ENCODE assay signal across 20 cellular contexts in the genomic region with DNA sequence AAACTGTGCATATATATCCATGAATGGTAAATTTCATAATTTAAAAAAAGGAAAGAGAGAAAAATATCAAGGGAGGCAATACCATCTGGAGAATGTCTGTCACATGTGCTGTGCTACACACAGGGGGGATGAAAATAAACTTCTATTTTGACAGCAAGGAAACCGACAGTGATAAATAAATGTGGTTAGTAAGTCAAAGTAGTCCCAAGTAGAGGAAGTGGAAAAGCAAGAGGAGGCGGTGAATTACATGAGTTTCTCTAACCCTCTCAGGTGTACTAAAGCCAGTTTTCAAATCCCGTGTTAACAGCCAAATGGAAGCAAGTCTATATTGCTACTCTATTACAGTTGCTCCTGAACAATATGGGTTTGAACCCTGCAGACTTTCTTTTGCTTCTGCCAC.
"Had no signal": no experiment of that assay in that cellular context is flagged by ENCODE, and none has a peak within 500 bp of the region (broad histone marks: within the 10 kb centered on the region; RNA-seq: fewer than 3 reads in every experiment).

No MANE protein-coding gene starts in this region.

- H3K36me3 ChIP-seq: esophagus squamous epithelium, gastroesophageal sphincter, neural progenitor cell, ovary, right atrium auricular region, sigmoid colon had no signal

- DNase-seq: effector memory CD8-positive, alpha-beta T cell; esophagus squamous epithelium; foreskin fibroblast; glutamatergic neuron; islet precursor cell; mammary epithelial cell; nucleus accumbens; ovary; sigmoid colon; stimulated activated CD4-positive, alpha-beta T cell treated with anti-CD3 and anti-CD28 coated beads, Interleukin-2, amount 100 ng/mL, for 24 hours; stimulated activated CD4-positive, alpha-beta T cell treated with anti-CD3 and anti-CD28 coated beads, Interleukin-4, amount 100 ng/mL, for 4 hours; stimulated activated naive CD4-positive, alpha-beta T cell treated with Interleukin-2 at 50 U/mL for 16 hours; trophoblast cell had no signal

- FAIRE-seq: urothelium cell line had no signal

- ATAC-seq: effector memory CD8-positive, alpha-beta T cell; gastroesophageal sphincter; left lobe of liver; natural killer cell treated with Interleukin-12 subunit alpha and Interleukin-12 subunit beta and Interleukin-15 and Interleukin-18, amount 100 ng/mL, for 72 hours had no signal

- H3K4me1 ChIP-seq: esophagus squamous epithelium, gastroesophageal sphincter, neural progenitor cell, right atrium auricular region, sigmoid colon had no signal

- H3K4me3 ChIP-seq: esophagus squamous epithelium, gastroesophageal sphincter, neural progenitor cell, ovary, right atrium auricular region, sigmoid colon, skin epidermis had no signal

- H3K9me3 ChIP-seq: ovary had no signal
